ENCODE assay signal across 18 cellular contexts in genomic region chr7:101555921-101556275, GRCh38.
"Had no signal": no experiment of that assay in that cellular context is flagged by ENCODE, and none has a peak within 500 bp of the region (broad histone marks: within the 10 kb centered on the region; RNA-seq: fewer than 3 reads in every experiment).

No MANE protein-coding gene starts in this region.

- H3K36me3 ChIP-seq: brain microvascular endothelial cell, lower lobe of right lung, ovary, right lobe of liver, stomach had no signal

- H3K4me1 ChIP-seq: lower lobe of right lung, right lobe of liver, stomach had no signal

- ATAC-seq: left colon; lower lobe of right lung; naive thymus-derived CD8-positive, alpha-beta T cell; right lobe of liver; stimulated activated effector memory CD8-positive, alpha-beta T cell treated with anti-CD3 and anti-CD28 coated beads, Interleukin-12 subunit alpha, Interleukin-12 subunit beta, amount 100 ng/mL, for 72 hours had no signal

- DNase-seq: activated CD4-positive, alpha-beta T cell treated with anti-CD3 and anti-CD28 coated beads, Interleukin-2, amount 50 U/mL, for 4 hours; activated naive CD4-positive, alpha-beta T cell treated with anti-CD3 and anti-CD28 coated beads, Interleukin-2, amount 50 U/mL, for 16 hours; activated T-cell treated with anti-CD3 and anti-CD28 coated beads for 4 hours; brain microvascular endothelial cell; cerebellar nuclear complex; effector memory CD4-positive, alpha-beta T cell; left colon; lower lobe of right lung; ovary; small intestine; stimulated activated CD4-positive, alpha-beta T cell treated with anti-CD3 and anti-CD28 coated beads, Interleukin-15, amount 100 ng/mL, for 24 hours; stimulated activated CD4-positive, alpha-beta T cell treated with anti-CD3 and anti-CD28 coated beads, Interleukin-4, amount 100 ng/mL, for 1 hour; stomach; testis had no signal

- H3K4me3 ChIP-seq: hepatocyte, lower lobe of right lung, ovary, right lobe of liver, stomach, testis had no signal

- H3K9me3 ChIP-seq: lower lobe of right lung, ovary, right lobe of liver, stomach, testis had no signal

- H3K27ac ChIP-seq: brain microvascular endothelial cell, hepatocyte, lower lobe of right lung, ovary, right lobe of liver, stomach, testis had no signal
